ENCODE assay signal across 21 cellular contexts in genomic region chr15:33343275-33343674, GRCh38. TPM values are rescaled to one million over a fixed set of nuclear protein-coding genes. Genes with fewer than 3 reads are reported as not detected.
DNase-seq lines count a peak whose midpoint lies in the region; ATAC-seq, FAIRE-seq and TF ChIP-seq lines count a peak whose summit lies in the region.
"Had no signal": no experiment of that assay in that cellular context is flagged by ENCODE, and none has a peak within 500 bp of the region (broad histone marks: within the 10 kb centered on the region; RNA-seq: fewer than 3 reads in every experiment).

No MANE protein-coding gene starts in this region.

- CTCF ChIA-PET in GM12878 (lab: Yijun Ruan, JAX), result interaction anchor here (1.1 to 1.6 kb wide), 3 partner anchors 20 to 357 kb away, joined by 3 to 4 read pairs (median 4); no protein-coding TSS in a partner anchor

- ATAC-seq in GM12878 (no peak), HG02973 (IDR thresholded peaks at IDR 0.05; ENCODE audit: unreplicated experiment) (no peak)

- H3K36me3 Mint-ChIP-seq in neural progenitor cell, result no peaks in the 10 kb centered on the region
- H3K36me3 Mint-ChIP-seq: CD4-positive, alpha-beta memory T cell had no signal

- H3K4me3 Mint-ChIP-seq in neural progenitor cell, result no peak overlapping the region
- H3K4me3 Mint-ChIP-seq: CD4-positive, alpha-beta memory T cell had no signal

- no peak for TF ChIP-seq POLR2A in GM12878 (IDR thresholded peaks at IDR 0.05; ENCODE audit: low read depth, low read length)

- H3K27me3 ChIP-seq in GM12878 (replicated peaks in 1 of 2; ENCODE audit: control insufficient read depth in 2 of 2, insufficient read depth in 2 of 2, low read length in 1 of 2) (no peaks in the 10 kb centered on the region), neural progenitor cell (no peaks in the 10 kb centered on the region)

- peaks cover 10% of the 10 kb centered on the region for H3K4me1 Mint-ChIP-seq in neural progenitor cell
- H3K4me1 Mint-ChIP-seq: CD4-positive, alpha-beta memory T cell had no signal

- intact Hi-C loops in GM12878 (cut with micrococcal nuclease; ENCODE audit: unreplicated experiment), result no loop called here

- in situ Hi-C loops in GM12878 (cut with MboI), result no loop called here

- H3K27me3 Mint-ChIP-seq in neural progenitor cell (ENCODE audit: insufficient read depth, low read depth), result peaks cover 3% of the 10 kb centered on the region
- H3K27me3 Mint-ChIP-seq: CD4-positive, alpha-beta memory T cell had no signal

- no peaks in the 10 kb centered on the region for H3K36me3 ChIP-seq in GM12878 (ENCODE audit: control insufficient read depth in 2 of 2, insufficient read depth in 2 of 2, low read length in 1 of 2)
- H3K36me3 ChIP-seq in neural progenitor cell, result no peaks in the 10 kb centered on the region

- H3K4me1 ChIP-seq in GM12878 (ENCODE audit: control insufficient read depth, insufficient read depth, low read length), result peaks cover 5% of the 10 kb centered on the region
- H3K4me1 ChIP-seq in neural progenitor cell, result peaks cover 19% of the 10 kb centered on the region

- no peak for TF ChIP-seq RAD21 in GM12878 (IDR thresholded peaks at IDR 0.05; ENCODE audit: insufficient read depth, low read depth, low read length)

- H3K27ac Mint-ChIP-seq in neural progenitor cell, result no peak overlapping the region
- H3K27ac Mint-ChIP-seq: CD4-positive, alpha-beta memory T cell had no signal

- H3K4me3 ChIP-seq in GM12878 (no peak overlapping the region), neural progenitor cell (no peak overlapping the region)
- H3K4me3 ChIP-seq: GM23248 had no signal

- DNase-seq in NCI-H2227 treated with DMSO at 0.1 percent for 48 hours (lab: John Stamatoyannopoulos, UW) (peak; percentile 22), GM12878 (ENCODE audit: low read depth, low spot score) (no peak), neural progenitor cell (ENCODE audit: low spot score) (no peak), HPDE6-E6E7 (ENCODE audit: extremely low spot score) (no peak), EL (no peak)
- DNase-seq: C1 segment of cervical spinal cord; Calu3; CD4-positive, alpha-beta memory T cell; COR-L47; DMS153; DND-41; GDM1; GM23248; H7; HCEC 1CT had no signal

- H3K9ac ChIP-seq in GM12878 (ENCODE audit: control insufficient read depth, insufficient read depth, low read length), result no peak overlapping the region
- H3K9ac ChIP-seq in neural progenitor cell, result no peak overlapping the region
- H3K9ac ChIP-seq: GM23248 had no signal

- no peak for TF ChIP-seq CTCF in GM12878 (IDR thresholded peaks at IDR 0.05 in 2 of 3, conservative IDR thresholded peaks at IDR 0.05 in 1 of 3; ENCODE audit: control insufficient read depth in 2 of 3, extremely low read depth in 1 of 3, insufficient read depth in 1 of 3, low read depth in 3 of 3, low read length in 3 of 3)
- TF ChIP-seq CTCF in neural progenitor cell (IDR thresholded peaks at IDR 0.05), result no peak

- H3K4me2 ChIP-seq in GM12878 (ENCODE audit: control insufficient read depth, insufficient read depth), result no peak overlapping the region
- peak overlapping the region; percentile 1 for H3K4me2 ChIP-seq in neural progenitor cell

- no TSS peak for BruUV-seq in GM12878 (replicated peaks; lab: Mats Ljungman, UMichigan)

- no peak for TF ChIP-seq EP300 in GM12878 (IDR thresholded peaks at IDR 0.05; ENCODE audit: borderline replicate concordance in 1 of 2, control insufficient read depth in 1 of 2, low read depth in 2 of 2, low read length in 2 of 2)

- 41% methylated on average over 5 of the region's 5 CpGs for WGBS in GM12878 (ENCODE audit: insufficient coverage, insufficient replicate concordance, low lambda C conversion rate, missing lambda C conversion rate)

- H3F3A ChIP-seq in neural progenitor cell (ENCODE audit: low read depth), result no peaks in the 10 kb centered on the region

- H3K79me2 ChIP-seq in GM12878 (ENCODE audit: control insufficient read depth, insufficient read depth, low read length) (no peaks in the 10 kb centered on the region), neural progenitor cell (ENCODE audit: low read depth) (no peaks in the 10 kb centered on the region)

- H2AFZ ChIP-seq in GM12878 (ENCODE audit: control insufficient read depth, low read depth, low read length) (no peak overlapping the region), neural progenitor cell (replicated peaks) (no peak overlapping the region)
- H2AFZ ChIP-seq: GM23248 had no signal

- H3K27ac ChIP-seq in GM12878 (ENCODE audit: control insufficient read depth, insufficient read depth), result no peak overlapping the region
- no peak overlapping the region for H3K27ac ChIP-seq in neural progenitor cell
- H3K27ac ChIP-seq: GM23248 had no signal

- peak; percentile 81 for FAIRE-seq in GM12878 (lab: Jason Lieb, UNC)
- FAIRE-seq: GM12891, H1 had no signal

- H4K20me1 ChIP-seq in GM12878 (ENCODE audit: control insufficient read depth, insufficient read depth) (no peaks in the 10 kb centered on the region), neural progenitor cell (ENCODE audit: low read depth) (no peaks in the 10 kb centered on the region)

- SMC1A ChIA-PET in GM12878 (lab: Charles Lee; ENCODE audit: uncharacterized antibody, unreplicated experiment), result interaction anchor here (1.5 to 3.3 kb wide), 5 partner anchors 15 to 51 kb away, joined by 3 to 20 read pairs (median 7); no protein-coding TSS in a partner anchor

- RAD21 ChIA-PET in GM12878 (lab: Charles Lee; ENCODE audit: unreplicated experiment), result interaction anchor here (2.1 kb wide), 1 partner anchor 20 kb away, joined by 13 read pairs; no protein-coding TSS in a partner anchor

- POLR2A ChIA-PET in GM12878 (lab: Charles Lee), result no interaction called here

- H3K9me3 ChIP-seq in GM12878 (replicated peaks; ENCODE audit: control insufficient read depth, insufficient read depth, low read length), result no peaks in the 10 kb centered on the region
- H3K9me3 ChIP-seq in neural progenitor cell (ENCODE audit: low read depth), result no peaks in the 10 kb centered on the region

- peaks cover 6% of the 10 kb centered on the region for H3K9me3 Mint-ChIP-seq in neural progenitor cell

TF ChIP-seq in GM12878, 131 proteins besides CTCF, POLR2A, EP300 and RAD21:
- TF ChIP-seq BACH1 (IDR thresholded peaks at IDR 0.05; ENCODE audit: borderline replicate concordance), result no peak
- no peak for TF ChIP-seq FOXM1 (IDR thresholded peaks at IDR 0.05; ENCODE audit: low read depth, low read length)
- TF ChIP-seq YY1 (IDR thresholded peaks at IDR 0.05; ENCODE audit: low read depth, low read length), result no peak
- no peak for TF ChIP-seq NFIC (IDR thresholded peaks at IDR 0.05; ENCODE audit: low read depth, low read length)
- TF ChIP-seq RCOR1 (conservative IDR thresholded peaks at IDR 0.05; ENCODE audit: low read depth, low read length), result no peak
- TF ChIP-seq ZBTB11 (CRISPR knock-in tag; IDR thresholded peaks at IDR 0.05), result no peak

RNA-seq across cellular contexts. Expression of gene RYR3, which starts 32.5 kb away (rescaled TPM):
- not detected in 2 replicates for total RNA-seq in GM12878 (2013; cell fraction: nucleolus; rRNA removed)
- total RNA-seq in GM12878 (2014; rRNA removed) (not detected in 2 replicates), GM12878 (2014; rRNA removed; fragmentation: Illumina TruSeq; extraction: Trizol) (under 0.01 TPM in 1 of 2 replicates, not detected in the other), GM12878 (2021) (not detected in 2 replicates), neural progenitor cell (ENCODE audit: low replicate concordance) (2.1 and 4.4 TPM in 2 replicates)
- not detected for polyA plus RNA-seq in GM12878 (2011; ENCODE audit: low read depth)
- polyA plus RNA-seq in GM12878 (2011; rRNA removed) (0.03 and 0.20 TPM in 2 replicates), GM12878 (2014; fragmentation: Illumina TruSeq; extraction: Trizol) (not detected in 2 replicates), GM12878 (2014; fragmentation: Nextera tagmentation; extraction: Ambion mirVana) (under 1 TPM; 0.11 to 0.16 TPM), GM12878 (2014; rRNA removed) (not detected in 2 replicates), GM12878 (2016; fragmentation: Nextera tagmentation; extraction: Ambion mirVana) (under 1 TPM in 1 of 2 experiments, not detected in 1; 0.44 TPM)
- polyA plus RNA-seq in GM12878 (2011; cell fraction: cytosol; rRNA removed), result 0.01 and 0.02 TPM in 2 replicates
- 0.16 TPM in 2 replicates for polyA plus RNA-seq in GM12878 (2011; cell fraction: nucleus; rRNA removed)
- 0.10 and 0.22 TPM in 2 replicates for polyA plus RNA-seq in GM12878 (2012)
- polyA minus RNA-seq in GM12878 (2011; rRNA and poly(A)+ RNA removed), result 0.05 and 0.15 TPM in 2 replicates
- polyA minus RNA-seq in GM12878 (2011; cell fraction: cytosol; rRNA and poly(A)+ RNA removed), result not detected in 2 replicates
- 0.12 and 0.19 TPM in 2 replicates for polyA minus RNA-seq in GM12878 (2011; cell fraction: nucleus; rRNA and poly(A)+ RNA removed)
- total RNA-seq: A172; A673; Calu3; CD4-positive, alpha-beta memory T cell; GM23248 had no signal
- polyA plus RNA-seq: BJ had no signal
